In genomic region chr15:73994912-73995622, GRCh38 we compare ENCODE assay signal across 8 cellular contexts. TPM values are rescaled to one million over a fixed set of nuclear protein-coding genes. Genes with fewer than 3 reads are reported as not detected.
A peak's percentile ranks its signal among the peaks of the same experiment; 100 is the strongest.
DNase-seq lines count a peak whose midpoint lies in the region; ATAC-seq and TF ChIP-seq lines count a peak whose summit lies in the region.

No MANE protein-coding gene starts in this region.

- H3K4me3 ChIP-seq in iPS DF 6.9 (ENCODE audit: low read length) (peak overlapping the region; percentile 58), skeletal muscle tissue (ENCODE audit: low read length in 3 of 3) (peak overlapping the region; percentile 90 to 96 (median 90))

- H3K9me3 ChIP-seq in iPS DF 6.9 (ENCODE audit: control insufficient read depth, insufficient read depth, low read length) (no peaks in the 10 kb centered on the region), skeletal muscle tissue (ENCODE audit: control insufficient read depth in 3 of 3, low read length in 3 of 3) (peaks cover 0 to 2% (median 0%) of the 10 kb centered on the region in 3 donors)

- DNase-seq in CD1c-positive myeloid dendritic cell (ENCODE audit: extremely low spot score) (peak; percentile 36), HuH-7.5 (ENCODE audit: low spot score) (peak; percentile 23), iPS DF 6.9 (ENCODE audit: low read depth, low spot score) (no peak), GM10248 (ENCODE audit: extremely low spot score) (no peak)
- DNase-seq in activated naive CD8-positive, alpha-beta T cell treated with anti-CD3 and anti-CD28 coated beads for 36 hours, result no peak

- WGBS in iPS DF 6.9 (ENCODE audit: insufficient coverage, insufficient read length), result no CpG with 5 or more reads among the region's 18 CpGs

- no peak for ATAC-seq in HG03442 (IDR thresholded peaks at IDR 0.05; ENCODE audit: unreplicated experiment)
- no peak for ATAC-seq in HG02885 (IDR thresholded peaks at IDR 0.05; ENCODE audit: poor library complexity, unreplicated experiment)

- CTCF ChIA-PET in GM10248 (lab: Yijun Ruan, JAX), result interaction anchor here (0.8 to 11.6 kb wide), 7 partner anchors 9 to 783 kb away, joined by 3 to 162 read pairs (median 7); no protein-coding TSS in a partner anchor

- peak overlapping the region; percentile 85 to 94 (median 91) for H3K9ac ChIP-seq in skeletal muscle tissue (ENCODE audit: low read depth in 1 of 3, low read length in 3 of 3)

- H3K27me3 ChIP-seq in iPS DF 6.9 (ENCODE audit: control insufficient read depth, insufficient read depth, low read length) (no peaks in the 10 kb centered on the region), skeletal muscle tissue (ENCODE audit: control insufficient read depth in 3 of 3, insufficient read depth in 3 of 3, low read length in 3 of 3) (no peaks in the 10 kb centered on the region)

- H3K4me1 Mint-ChIP-seq in activated naive CD8-positive, alpha-beta T cell treated with anti-CD3 and anti-CD28 coated beads for 36 hours, result peaks cover 47% of the 10 kb centered on the region

- H3K27ac ChIP-seq in iPS DF 6.9 (ENCODE audit: low read length), result no peak overlapping the region
- H3K27ac ChIP-seq in skeletal muscle tissue (ENCODE audit: low read depth, low read length), result peak overlapping the region; percentile 95

- H3K27ac Mint-ChIP-seq in activated naive CD8-positive, alpha-beta T cell treated with anti-CD3 and anti-CD28 coated beads for 36 hours, result peak overlapping the region; percentile 90

- peaks cover 22% of the 10 kb centered on the region for H3K36me3 Mint-ChIP-seq in activated naive CD8-positive, alpha-beta T cell treated with anti-CD3 and anti-CD28 coated beads for 36 hours

- TF ChIP-seq CTCF in GM10248 (IDR thresholded peaks at IDR 0.05; ENCODE audit: control extremely low read depth, extremely low read depth, low read depth, missing control alignments), result no peak

- H3K4me3 Mint-ChIP-seq in activated naive CD8-positive, alpha-beta T cell treated with anti-CD3 and anti-CD28 coated beads for 36 hours, result peak overlapping the region; percentile 94

- H3K27me3 Mint-ChIP-seq in activated naive CD8-positive, alpha-beta T cell treated with anti-CD3 and anti-CD28 coated beads for 36 hours, result no peaks in the 10 kb centered on the region

- no peaks in the 10 kb centered on the region for H3K4me1 ChIP-seq in iPS DF 6.9 (ENCODE audit: control insufficient read depth, insufficient read depth, low read length)
- peaks cover 50 to 65% (median 59%) of the 10 kb centered on the region in 3 donors for H3K4me1 ChIP-seq in skeletal muscle tissue (ENCODE audit: control insufficient read depth in 3 of 3, insufficient read depth in 3 of 3, low read length in 3 of 3)

- POLR2A ChIA-PET in GM10248 (lab: Yijun Ruan, JAX), result interaction anchor here (0.7 to 1.2 kb wide), 3 partner anchors 9 to 22 kb away, joined by 3 to 4 read pairs (median 4); no protein-coding TSS in a partner anchor

- H3K9me3 Mint-ChIP-seq in activated naive CD8-positive, alpha-beta T cell treated with anti-CD3 and anti-CD28 coated beads for 36 hours, result no peaks in the 10 kb centered on the region

- H3K36me3 ChIP-seq in iPS DF 6.9 (ENCODE audit: control insufficient read depth, insufficient read depth, low read length) (peaks cover 9% of the 10 kb centered on the region), skeletal muscle tissue (ENCODE audit: control insufficient read depth in 3 of 3, insufficient read depth in 3 of 3, low read length in 3 of 3) (peaks cover 8 to 16% (median 13%) of the 10 kb centered on the region in 3 donors)

RNA-seq across cellular contexts. Expression of gene PML, which starts 0.6 kb away (rescaled TPM):
- total RNA-seq in activated naive CD8-positive, alpha-beta T cell treated with anti-CD3 and anti-CD28 coated beads for 36 hours, result 10 to 100 TPM; 53.4 to 54.3 TPM
- total RNA-seq in skeletal muscle tissue, result 14.1 TPM

RNA-seq across cellular contexts. Expression of gene STOML1, which starts 3.0 kb away (rescaled TPM):
- 10 to 100 TPM in 1 of 2 experiments, 1 to 10 TPM in 1; 8.3 to 10.6 TPM for total RNA-seq in activated naive CD8-positive, alpha-beta T cell treated with anti-CD3 and anti-CD28 coated beads for 36 hours
- 14.1 TPM for total RNA-seq in skeletal muscle tissue

Comparison
In these comparisons a context has a peak if more than half of its experiments do, and no peak if none do; other contexts are left out.
1. DNase-seq: peak in CD1c-positive myeloid dendritic cell (single experiment) and HuH-7.5 (single experiment); none in activated naive CD8-positive, alpha-beta T cell treated with anti-CD3 and anti-CD28 coated beads for 36 hours (single experiment), iPS DF 6.9 (single experiment) and GM10248 (single experiment).